ENCODE assay signal across 12 cellular contexts in genomic region chr1:94385354-94385947, GRCh38. TPM values are rescaled to one million over a fixed set of nuclear protein-coding genes. Genes with fewer than 3 reads are reported as not detected.
A peak's percentile ranks its signal among the peaks of the same experiment; 100 is the strongest.
DNase-seq lines count a peak whose midpoint lies in the region; ATAC-seq and TF ChIP-seq lines count a peak whose summit lies in the region.
"Had no signal": no experiment of that assay in that cellular context is flagged by ENCODE, and none has a peak within 500 bp of the region (broad histone marks: within the 10 kb centered on the region; RNA-seq: fewer than 3 reads in every experiment).

No MANE protein-coding gene starts in this region.

- H3K23ac ChIP-seq in mesenchymal stem cell (ENCODE audit: low read length in 2 of 2): no peak overlapping the region

- H3K36me3 ChIP-seq in mesenchymal stem cell (ENCODE audit: control insufficient read depth in 1 of 2, insufficient read depth in 2 of 2, low read depth in 1 of 2, low read length in 2 of 2): no peaks in the 10 kb centered on the region

- no peak overlapping the region for H2BK120ac ChIP-seq in mesenchymal stem cell (ENCODE audit: low read depth, low read length)

- H3K36me3 Mint-ChIP-seq in activated naive CD4-positive, alpha-beta T cell treated with anti-CD3 and anti-CD28 coated beads, Interleukin-2, amount 50 U/mL, for 24 hours: no peaks in the 10 kb centered on the region
- no peaks in the 10 kb centered on the region for H3K36me3 Mint-ChIP-seq in activated naive CD4-positive, alpha-beta T cell treated with anti-CD3 and anti-CD28 coated beads, Interleukin-2, amount 10 ng/mL, durations not matched to agents 7 days and 5 days
- H3K36me3 Mint-ChIP-seq in activated CD8-positive, alpha-beta T cell treated with anti-CD3 and anti-CD28 coated beads for 36 hours (ENCODE audit: low read depth): no peaks in the 10 kb centered on the region
- H3K36me3 Mint-ChIP-seq in type B pancreatic cell: no peaks in the 10 kb centered on the region

- CTCF ChIA-PET in activated naive CD4-positive, alpha-beta T cell treated with anti-CD3 and anti-CD28 coated beads, Interleukin-2, amount 10 ng/mL, durations not matched to agents 7 days and 5 days (lab: Charles Lee): interaction anchor here (0.6 to 0.8 kb wide), 2 partner anchors 50 to 421 kb away, joined by 3 read pairs; no protein-coding TSS in a partner anchor
- CTCF ChIA-PET in activated CD8-positive, alpha-beta T cell treated with anti-CD3 and anti-CD28 coated beads for 36 hours (lab: Charles Lee): interaction anchor here (1.2 kb wide), 1 partner anchor 78 kb away, joined by 4 read pairs; no protein-coding TSS in a partner anchor

- H3K79me1 ChIP-seq in mesenchymal stem cell (replicated peaks; ENCODE audit: low read length, poor library complexity, severe bottlenecking): no peaks in the 10 kb centered on the region

- peak overlapping the region; percentile 99 for H3K27ac ChIP-seq in mesenchymal stem cell (ENCODE audit: low read length, poor library complexity, severe bottlenecking)

- ATAC-seq in activated CD8-positive, alpha-beta T cell treated with anti-CD3 and anti-CD28 coated beads for 36 hours: peak; percentile 47
- no peak for ATAC-seq in SK-N-SH treated with all-trans-retinoic acid at 6 μM for 48 hours

- H3K14ac ChIP-seq in mesenchymal stem cell (ENCODE audit: low read length in 2 of 2): no peak overlapping the region

- no peak overlapping the region for H2AFZ ChIP-seq in mesenchymal stem cell (ENCODE audit: low read depth, low read length)

- no peak overlapping the region for H3K4me3 ChIP-seq in mesenchymal stem cell (ENCODE audit: insufficient read depth in 1 of 2, low read depth in 1 of 2, low read length in 2 of 2)

- H3K4me3 Mint-ChIP-seq in activated naive CD4-positive, alpha-beta T cell treated with anti-CD3 and anti-CD28 coated beads, Interleukin-2, amount 50 U/mL, for 24 hours: peak overlapping the region; percentile 74
- H3K4me3 Mint-ChIP-seq in activated naive CD4-positive, alpha-beta T cell treated with anti-CD3 and anti-CD28 coated beads, Interleukin-2, amount 10 ng/mL, durations not matched to agents 7 days and 5 days: no peak overlapping the region
- no peak overlapping the region for H3K4me3 Mint-ChIP-seq in activated CD8-positive, alpha-beta T cell treated with anti-CD3 and anti-CD28 coated beads for 36 hours
- peak overlapping the region; percentile 53 for H3K4me3 Mint-ChIP-seq in type B pancreatic cell

- no peak overlapping the region for H2BK12ac ChIP-seq in mesenchymal stem cell (ENCODE audit: low read length in 2 of 2)

- H3K4ac ChIP-seq in mesenchymal stem cell (ENCODE audit: low read depth in 1 of 2, low read length in 2 of 2): no peak overlapping the region

- TF ChIP-seq CTCF in activated CD8-positive, alpha-beta T cell treated with anti-CD3 and anti-CD28 coated beads for 36 hours (IDR thresholded peaks at IDR 0.05): no peak
- no peak for TF ChIP-seq CTCF in type B pancreatic cell (conservative IDR thresholded peaks at IDR 0.05)

- no peak overlapping the region for H3K18ac ChIP-seq in mesenchymal stem cell (ENCODE audit: low read depth in 1 of 2, low read length in 2 of 2)

- H4K91ac ChIP-seq in mesenchymal stem cell (ENCODE audit: low read length): no peak overlapping the region

- H2BK15ac ChIP-seq in mesenchymal stem cell (ENCODE audit: low read depth, poor library complexity, severe bottlenecking): no peak overlapping the region

- peak overlapping the region; percentile 94 for H3K27ac Mint-ChIP-seq in activated naive CD4-positive, alpha-beta T cell treated with anti-CD3 and anti-CD28 coated beads, Interleukin-2, amount 50 U/mL, for 24 hours
- no peak overlapping the region for H3K27ac Mint-ChIP-seq in activated naive CD4-positive, alpha-beta T cell treated with anti-CD3 and anti-CD28 coated beads, Interleukin-2, amount 10 ng/mL, durations not matched to agents 7 days and 5 days
- H3K27ac Mint-ChIP-seq in activated CD8-positive, alpha-beta T cell treated with anti-CD3 and anti-CD28 coated beads for 36 hours: peak overlapping the region; percentile 84
- peak overlapping the region; percentile 89 for H3K27ac Mint-ChIP-seq in type B pancreatic cell

- DNase-seq in activated naive CD4-positive, alpha-beta T cell treated with anti-CD3 and anti-CD28 coated beads, Interleukin-2, amount 10 ng/mL, durations not matched to agents 7 days and 5 days: no peak
- DNase-seq in activated CD8-positive, alpha-beta T cell treated with anti-CD3 and anti-CD28 coated beads for 36 hours: no peak
- no peak for DNase-seq in mesenchymal stem cell
- no peak for DNase-seq in type B pancreatic cell (ENCODE audit: extremely low spot score, unreplicated experiment)
- DNase-seq in NCI-H187 (lab: John Stamatoyannopoulos, UW): no peak
- DNase-seq in NCI-H2107 (lab: John Stamatoyannopoulos, UW): no peak
- DNase-seq: amniotic stem cell; effector CD8-positive, alpha-beta T cell; H7; stimulated activated naive CD4-positive, alpha-beta T cell treated with Interleukin-2 at 50 U/mL for 16 hours had no signal

- POLR2A ChIA-PET in activated CD8-positive, alpha-beta T cell treated with anti-CD3 and anti-CD28 coated beads for 36 hours (lab: Charles Lee): interaction anchor here (0.9 to 1.6 kb wide), 2 partner anchors 32 to 71 kb away, joined by 3 to 4 read pairs; no protein-coding TSS in a partner anchor

- peaks cover 29% of the 10 kb centered on the region for H3K4me1 Mint-ChIP-seq in activated naive CD4-positive, alpha-beta T cell treated with anti-CD3 and anti-CD28 coated beads, Interleukin-2, amount 50 U/mL, for 24 hours
- H3K4me1 Mint-ChIP-seq in activated naive CD4-positive, alpha-beta T cell treated with anti-CD3 and anti-CD28 coated beads, Interleukin-2, amount 10 ng/mL, durations not matched to agents 7 days and 5 days: peaks cover 21% of the 10 kb centered on the region
- H3K4me1 Mint-ChIP-seq in activated CD8-positive, alpha-beta T cell treated with anti-CD3 and anti-CD28 coated beads for 36 hours (ENCODE audit: low read depth): peaks cover 22% of the 10 kb centered on the region
- H3K4me1 Mint-ChIP-seq in type B pancreatic cell (ENCODE audit: unreplicated experiment): peaks cover 23% of the 10 kb centered on the region

- no peak overlapping the region for H4K8ac ChIP-seq in mesenchymal stem cell (ENCODE audit: low read length)

- peaks cover 0 to 9% of the 10 kb centered on the region in 2 experiments for H3K27me3 ChIP-seq in mesenchymal stem cell (ENCODE audit: control insufficient read depth in 1 of 2, insufficient read depth in 1 of 2, low read length in 2 of 2)

- no peak overlapping the region for H2AK5ac ChIP-seq in mesenchymal stem cell (ENCODE audit: low read length, severe bottlenecking)

- H3K4me1 ChIP-seq in mesenchymal stem cell (ENCODE audit: control insufficient read depth, insufficient read depth, low read depth, low read length): peaks cover 6% of the 10 kb centered on the region

- no peaks in the 10 kb centered on the region for H3K9me3 Mint-ChIP-seq in activated naive CD4-positive, alpha-beta T cell treated with anti-CD3 and anti-CD28 coated beads, Interleukin-2, amount 50 U/mL, for 24 hours
- H3K9me3 Mint-ChIP-seq in activated naive CD4-positive, alpha-beta T cell treated with anti-CD3 and anti-CD28 coated beads, Interleukin-2, amount 10 ng/mL, durations not matched to agents 7 days and 5 days: peaks cover 2% of the 10 kb centered on the region
- peaks cover 12% of the 10 kb centered on the region for H3K9me3 Mint-ChIP-seq in activated CD8-positive, alpha-beta T cell treated with anti-CD3 and anti-CD28 coated beads for 36 hours
- peaks cover 5% of the 10 kb centered on the region for H3K9me3 Mint-ChIP-seq in type B pancreatic cell

- 89% methylated on average over 1 of the region's 2 CpGs for WGBS in mesenchymal stem cell

- intact Hi-C loops in activated CD8-positive, alpha-beta T cell treated with anti-CD3 and anti-CD28 coated beads for 36 hours (cut with micrococcal nuclease): no loop called here

- H3K27me3 Mint-ChIP-seq in activated naive CD4-positive, alpha-beta T cell treated with anti-CD3 and anti-CD28 coated beads, Interleukin-2, amount 50 U/mL, for 24 hours: no peaks in the 10 kb centered on the region
- no peaks in the 10 kb centered on the region for H3K27me3 Mint-ChIP-seq in activated naive CD4-positive, alpha-beta T cell treated with anti-CD3 and anti-CD28 coated beads, Interleukin-2, amount 10 ng/mL, durations not matched to agents 7 days and 5 days
- H3K27me3 Mint-ChIP-seq in activated CD8-positive, alpha-beta T cell treated with anti-CD3 and anti-CD28 coated beads for 36 hours: peaks cover 3% of the 10 kb centered on the region
- H3K27me3 Mint-ChIP-seq in type B pancreatic cell: no peaks in the 10 kb centered on the region

- H3K4me2 ChIP-seq in mesenchymal stem cell (ENCODE audit: low read length, poor library complexity, severe bottlenecking): no peak overlapping the region

- no peak overlapping the region for H3K9ac ChIP-seq in mesenchymal stem cell (ENCODE audit: low read length)

- peaks cover 6% of the 10 kb centered on the region for H3K9me3 ChIP-seq in mesenchymal stem cell (ENCODE audit: control insufficient read depth, low read length)

- no peak overlapping the region for H2BK5ac ChIP-seq in mesenchymal stem cell (ENCODE audit: low read depth, low read length, poor library complexity, severe bottlenecking)

TF ChIP-seq in SK-N-SH treated with all-trans-retinoic acid at 6 μM for 48 hours, 23 proteins besides CTCF, POLR2A, EP300 and RAD21 (continues in another document):
- TF ChIP-seq BACH2 (CRISPR knock-in tag; IDR thresholded peaks at IDR 0.05; ENCODE audit: borderline replicate concordance): no peak
- no peak for TF ChIP-seq ZNF8 (CRISPR knock-in tag; IDR thresholded peaks at IDR 0.05)
- no peak for TF ChIP-seq ARNTL (CRISPR knock-in tag; IDR thresholded peaks at IDR 0.05; ENCODE audit: borderline replicate concordance, low read depth)
- TF ChIP-seq CREB5 (CRISPR knock-in tag; IDR thresholded peaks at IDR 0.05; ENCODE audit: low read depth): no peak

RNA-seq across cellular contexts. Expression of gene ABCD3, which starts 32.7 kb away (rescaled TPM):
- 10 to 100 TPM; 31.3 to 31.9 TPM for total RNA-seq in activated CD8-positive, alpha-beta T cell treated with anti-CD3 and anti-CD28 coated beads for 36 hours
- polyA plus RNA-seq in mesenchymal stem cell (2013, experiment 1 of 2): 21.1 TPM
- 22.2 TPM for polyA plus RNA-seq in mesenchymal stem cell (2013, experiment 2 of 2)
- 55.1 and 67.4 TPM in 2 replicates for total RNA-seq in type B pancreatic cell (ENCODE audit: low replicate concordance)

Comparison
In these comparisons a context has a peak if more than half of its experiments do, and no peak if none do; other contexts are left out.
1. H3K4me3 Mint-ChIP-seq: peak in activated naive CD4-positive, alpha-beta T cell treated with anti-CD3 and anti-CD28 coated beads, Interleukin-2, amount 50 U/mL, for 24 hours (single experiment) and type B pancreatic cell (single experiment); none in activated naive CD4-positive, alpha-beta T cell treated with anti-CD3 and anti-CD28 coated beads, Interleukin-2, amount 10 ng/mL, durations not matched to agents 7 days and 5 days (single experiment) and activated CD8-positive, alpha-beta T cell treated with anti-CD3 and anti-CD28 coated beads for 36 hours (single experiment).